15 cellular contexts compared by ENCODE assay signal in genomic region chr1:245810789-245811337, GRCh38.
DNase-seq lines count a peak whose midpoint lies in the region; ATAC-seq and TF ChIP-seq lines count a peak whose summit lies in the region.
"Had no signal": no experiment of that assay in that cellular context is flagged by ENCODE, and none has a peak within 500 bp of the region (broad histone marks: within the 10 kb centered on the region; RNA-seq: fewer than 3 reads in every experiment).

No MANE protein-coding gene starts in this region.

- peaks cover 51% of the 10 kb centered on the region for H3K4me1 ChIP-seq in Caco-2
- H3K4me1 ChIP-seq: SJSA1 had no signal

- H3K27ac Mint-ChIP-seq in Caco-2 (ENCODE audit: unreplicated experiment) = peak overlapping the region; percentile 87
- H3K27ac Mint-ChIP-seq: activated naive CD8-positive, alpha-beta T cell treated with anti-CD3 and anti-CD28 coated beads, Interleukin-2, amount 10 ng/mL, durations not matched to agents 7 days and 5 days had no signal

- H3K27me3 ChIP-seq in Caco-2 (replicated peaks; ENCODE audit: control insufficient read depth, insufficient read depth, low read length) = no peaks in the 10 kb centered on the region
- H3K27me3 ChIP-seq: SJSA1 had no signal

- no peaks in the 10 kb centered on the region; the same call in 1 of the 2 replicates for H3K36me3 ChIP-seq in Caco-2 (ENCODE audit: control insufficient read depth, insufficient read depth, low read length)
- H3K36me3 ChIP-seq: SJSA1, WERI-Rb-1 had no signal

- peaks cover 30% of the 10 kb centered on the region for H3K4me1 Mint-ChIP-seq in Caco-2 (ENCODE audit: low read depth, unreplicated experiment)

- DNase-seq in Caco-2 = peak; percentile 82 to 86
- DNase-seq in HuH-7 (ENCODE audit: low spot score) = peak; percentile 67
- peak; percentile 52 for DNase-seq in NCI-H774 (lab: John Stamatoyannopoulos, UW)
- no peak for DNase-seq in left colon
- DNase-seq in epidermal melanocyte (ENCODE audit: insufficient read length, low spot score) = no peak
- DNase-seq in GM19238 (ENCODE audit: insufficient read length, low spot score) = no peak
- no peak for DNase-seq in activated gamma-delta T cell (lab: John Stamatoyannopoulos, UW)
- DNase-seq: activated CD8-positive, alpha-beta memory T cell treated with anti-CD3 and anti-CD28 coated beads, Interleukin-2, amount 50 U/mL, for 48 hours; activated naive CD8-positive, alpha-beta T cell treated with anti-CD3 and anti-CD28 coated beads, Interleukin-2, amount 10 ng/mL, durations not matched to agents 7 days and 5 days; stimulated activated CD4-positive, alpha-beta T cell treated with anti-CD3 and anti-CD28 coated beads, Interleukin-4, amount 100 ng/mL, for 4 hours; stimulated activated naive CD4-positive, alpha-beta T cell treated with Interleukin-2 at 50 U/mL for 16 hours had no signal

- no peaks in the 10 kb centered on the region for H3K9me3 Mint-ChIP-seq in Caco-2 (ENCODE audit: unreplicated experiment)
- H3K9me3 Mint-ChIP-seq: activated naive CD8-positive, alpha-beta T cell treated with anti-CD3 and anti-CD28 coated beads, Interleukin-2, amount 10 ng/mL, durations not matched to agents 7 days and 5 days had no signal

- CTCF ChIA-PET in Caco-2 (lab: Charles Lee) = interaction anchor here (0.5 to 1.0 kb wide), 3 partner anchors 46 to 658 kb away, joined by 3 to 6 read pairs (median 4); no protein-coding TSS in a partner anchor

- no peak for TF ChIP-seq CTCF in Caco-2 (IDR thresholded peaks at IDR 0.05; ENCODE audit: insufficient read depth in 1 of 2, low read depth in 1 of 2, low read length in 1 of 2, severe bottlenecking in 1 of 2, unreplicated experiment in 1 of 2)

- H3K4me3 Mint-ChIP-seq in Caco-2 (ENCODE audit: unreplicated experiment) = peak overlapping the region; percentile 65
- H3K4me3 Mint-ChIP-seq: activated naive CD8-positive, alpha-beta T cell treated with anti-CD3 and anti-CD28 coated beads, Interleukin-2, amount 10 ng/mL, durations not matched to agents 7 days and 5 days had no signal

- no peaks in the 10 kb centered on the region for H3K27me3 Mint-ChIP-seq in Caco-2 (ENCODE audit: insufficient read depth, unreplicated experiment)
- H3K27me3 Mint-ChIP-seq: activated naive CD8-positive, alpha-beta T cell treated with anti-CD3 and anti-CD28 coated beads, Interleukin-2, amount 10 ng/mL, durations not matched to agents 7 days and 5 days had no signal

- intact Hi-C loops in Caco-2 (cut with micrococcal nuclease; ENCODE audit: unreplicated experiment) (loop anchor here (5.0 kb wide), 1 partner anchor 414 kb away; no protein-coding TSS in a partner anchor), left colon (cut with DNase I, micrococcal nuclease) (no loop called here)

- ATAC-seq in left colon (peak; percentile 83), GM21360 (IDR thresholded peaks at IDR 0.05; ENCODE audit: unreplicated experiment) (no peak)

- H3K9me3 ChIP-seq in Caco-2 = no peaks in the 10 kb centered on the region
- H3K9me3 ChIP-seq: SJSA1 had no signal

- BruUV-seq in Caco-2 (replicated peaks; lab: Mats Ljungman, UMichigan) = no TSS peak

- no peak overlapping the region; the same call in 1 of the 2 replicates for H3K4me3 ChIP-seq in Caco-2 (ENCODE audit: low read depth, low read length)
- H3K4me3 ChIP-seq: coronary artery, SJSA1 had no signal

- no peaks in the 10 kb centered on the region for H3K36me3 Mint-ChIP-seq in Caco-2 (ENCODE audit: insufficient read depth, unreplicated experiment)
- H3K36me3 Mint-ChIP-seq: activated naive CD8-positive, alpha-beta T cell treated with anti-CD3 and anti-CD28 coated beads, Interleukin-2, amount 10 ng/mL, durations not matched to agents 7 days and 5 days had no signal

- POLR2A ChIA-PET in Caco-2 (lab: Charles Lee) = interaction anchor here (1.0 kb wide), 1 partner anchor 156 kb away, joined by 4 read pairs; no protein-coding TSS in a partner anchor

Comparison
In these comparisons a context has a peak if more than half of its experiments do, and no peak if none do; other contexts are left out.
1. DNase-seq: peak in Caco-2 (2 of 2), HuH-7 (single experiment) and NCI-H774 (single experiment); none in left colon (0 of 2), epidermal melanocyte (single experiment), GM19238 (single experiment) and activated gamma-delta T cell (single experiment).